Comparison of ENCODE assay signal across 18 cellular contexts in genomic region chr2:58377181-58377580, GRCh38.
"Had no signal": no experiment of that assay in that cellular context is flagged by ENCODE, and none has a peak within 500 bp of the region (broad histone marks: within the 10 kb centered on the region; RNA-seq: fewer than 3 reads in every experiment).

No MANE protein-coding gene starts in this region.

- ATAC-seq: esophagus mucosa, gastroesophageal sphincter, left lobe of liver, mucosa of descending colon, natural killer cell had no signal

- DNase-seq: dorsolateral prefrontal cortex; effector CD8-positive, alpha-beta T cell; glutamatergic neuron; islet precursor cell; mucosa of descending colon; natural killer cell; posterior cingulate gyrus; sigmoid colon; stimulated activated CD4-positive, alpha-beta T cell treated with anti-CD3 and anti-CD28 coated beads, Interleukin-2, amount 100 ng/mL, for 48 hours; stimulated activated naive CD4-positive, alpha-beta T cell treated with Interleukin-2 at 50 U/mL for 16 hours; thyroid gland had no signal

- H3K4me1 ChIP-seq: gastroesophageal sphincter, sigmoid colon, suprapubic skin, thyroid gland had no signal

- H3K27me3 ChIP-seq: dorsolateral prefrontal cortex, gastroesophageal sphincter, sigmoid colon, suprapubic skin, thyroid gland had no signal

- FAIRE-seq: urothelium cell line had no signal

- H3K27ac ChIP-seq: coronary artery, dorsolateral prefrontal cortex, gastroesophageal sphincter, sigmoid colon, skin epidermis, suprapubic skin, thyroid gland had no signal

- H3K4me3 ChIP-seq: coronary artery, dorsolateral prefrontal cortex, gastroesophageal sphincter, mucosa of descending colon, sigmoid colon, skin epidermis, suprapubic skin, thyroid gland had no signal

- H3K9me3 ChIP-seq: gastroesophageal sphincter, mucosa of descending colon, sigmoid colon, suprapubic skin, thyroid gland had no signal

- H3K36me3 ChIP-seq: gastroesophageal sphincter, sigmoid colon, suprapubic skin, thyroid gland had no signal
